9 cellular contexts compared by ENCODE assay signal in the genomic region with DNA sequence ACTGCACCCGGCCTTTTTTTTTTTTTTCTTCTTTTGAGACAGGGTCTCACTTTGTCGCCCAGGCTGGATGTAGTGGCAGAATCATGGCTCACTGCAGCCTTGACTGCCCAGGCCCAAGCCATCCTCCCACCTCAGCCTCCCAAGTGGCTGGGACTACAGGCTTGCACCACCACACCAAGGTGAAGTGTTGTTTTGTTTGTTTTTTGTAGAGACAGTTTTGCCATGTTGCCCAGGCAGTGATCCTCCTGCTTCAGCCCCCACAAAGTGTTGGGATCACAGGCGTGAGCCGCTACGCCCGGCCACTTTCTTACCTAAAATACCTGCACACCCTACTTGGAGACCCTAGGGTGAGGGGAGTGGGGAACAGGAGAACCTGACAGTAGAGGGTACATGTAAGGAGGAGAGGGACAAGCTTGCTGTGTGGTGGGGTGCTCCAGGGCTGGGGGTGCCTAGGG. TPM values are rescaled to one million over a fixed set of nuclear protein-coding genes. Genes with fewer than 3 reads are reported as not detected.
"Had no signal": no experiment of that assay in that cellular context is flagged by ENCODE, and none has a peak within 500 bp of the region (broad histone marks: within the 10 kb centered on the region; RNA-seq: fewer than 3 reads in every experiment).

No MANE protein-coding gene starts in this region.

- DNase-seq: esophagus squamous epithelium, mammary epithelial cell, sigmoid colon had no signal

- H3K36me3 ChIP-seq: esophagus squamous epithelium, sigmoid colon, stomach, thoracic aorta, transverse colon had no signal

- H3K27ac ChIP-seq: esophagus squamous epithelium, sigmoid colon, skin epidermis, stomach, thoracic aorta had no signal

- H3K9me3 ChIP-seq: esophagus squamous epithelium, sigmoid colon, stomach, thoracic aorta, transverse colon had no signal

- H3K4me3 ChIP-seq: esophagus squamous epithelium, sigmoid colon, skin epidermis, stomach, thoracic aorta, transverse colon had no signal

RNA-seq across cellular contexts. Expression of a gene that starts 52.4 kb away (rescaled TPM):
- total RNA-seq: epithelial cell of proximal tubule, kidney epithelial cell had no signal
